In genomic region chr5:159049844-159050318, GRCh38 we compare ENCODE assay signal across 9 cellular contexts. TPM values are rescaled to one million over a fixed set of nuclear protein-coding genes. Genes with fewer than 3 reads are reported as not detected.
DNase-seq lines count a peak whose midpoint lies in the region; ATAC-seq, FAIRE-seq and TF ChIP-seq lines count a peak whose summit lies in the region.
"Had no signal": no experiment of that assay in that cellular context is flagged by ENCODE, and none has a peak within 500 bp of the region (broad histone marks: within the 10 kb centered on the region; RNA-seq: fewer than 3 reads in every experiment).

No MANE protein-coding gene starts in this region.

- intact Hi-C loops in A673 (cut with micrococcal nuclease; ENCODE audit: unreplicated experiment), result loop anchor here (10.0 kb wide), 1 partner anchor 355 kb away; no protein-coding TSS in a partner anchor

- H3K4me3 Mint-ChIP-seq in brain, result peak overlapping the region in 3 of 5 experiments; percentile 53 to 83 (median 72)
- no peak overlapping the region for H3K4me3 Mint-ChIP-seq in effector memory CD8-positive, alpha-beta T cell

- peak overlapping the region in 3 of 5 experiments; percentile 33 to 73 (median 37) for H3K27ac Mint-ChIP-seq in brain
- H3K27ac Mint-ChIP-seq in effector memory CD8-positive, alpha-beta T cell, result no peak overlapping the region

- no TSS peak for BruUV-seq in A673 (replicated peaks; lab: Mats Ljungman, UMichigan)

- H3K4me1 ChIP-seq in A673 (ENCODE audit: insufficient read depth, low read length, poor library complexity, severe bottlenecking), result peaks cover 8% of the 10 kb centered on the region

- H3K36me3 ChIP-seq in A673 (ENCODE audit: insufficient read depth, low read length, poor library complexity, severe bottlenecking), result no peaks in the 10 kb centered on the region

- DNase-seq in A673 (ENCODE audit: low spot score), result peak; percentile 54
- peak; percentile 35 for DNase-seq in mucosa of gallbladder (ENCODE audit: low spot score)
- no peak for DNase-seq in HuH-7.5 (ENCODE audit: low spot score)
- DNase-seq in GM12891 (ENCODE audit: insufficient read length, low spot score), result no peak
- DNase-seq in effector memory CD8-positive, alpha-beta T cell, result no peak

- H3K9me3 ChIP-seq in A673 (ENCODE audit: low read depth, low read length, poor library complexity, severe bottlenecking), result no peaks in the 10 kb centered on the region

- H3K4me3 ChIP-seq in A673 (ENCODE audit: low read depth, low read length, poor library complexity, severe bottlenecking), result no peak overlapping the region

- FAIRE-seq in GM12891 (lab: Jason Lieb, UNC), result no peak
- FAIRE-seq: G401.6 had no signal

- peak; percentile 61 for TF ChIP-seq CTCF in A673 (conservative IDR thresholded peaks at IDR 0.05; ENCODE audit: low read depth, low read length)
- peak; percentile 33 to 53 for TF ChIP-seq CTCF in brain (conservative IDR thresholded peaks at IDR 0.05)

- TF ChIP-seq POLR2A in GM12891 (IDR thresholded peaks at IDR 0.05; ENCODE audit: low read depth, low read length), result no peak

- H3K4me1 Mint-ChIP-seq in brain, result peaks cover 47% of the 10 kb centered on the region
- H3K4me1 Mint-ChIP-seq in effector memory CD8-positive, alpha-beta T cell (ENCODE audit: low read depth in 2 of 2), result peaks cover 0 to 2% of the 10 kb centered on the region in 2 donors

- H3K9me3 Mint-ChIP-seq in brain, result peaks cover 0 to 5% (median 3%) of the 10 kb centered on the region in 5 experiments
- no peaks in the 10 kb centered on the region for H3K9me3 Mint-ChIP-seq in effector memory CD8-positive, alpha-beta T cell

- H3K36me3 Mint-ChIP-seq in brain, result no peaks in the 10 kb centered on the region
- no peaks in the 10 kb centered on the region for H3K36me3 Mint-ChIP-seq in effector memory CD8-positive, alpha-beta T cell (ENCODE audit: insufficient read depth)

- CTCF ChIA-PET in A673 (lab: Charles Lee), result no interaction called here

- H3K27me3 Mint-ChIP-seq in brain, result peaks cover 62% of the 10 kb centered on the region
- H3K27me3 Mint-ChIP-seq in effector memory CD8-positive, alpha-beta T cell, result peaks cover 72 to 82% of the 10 kb centered on the region in 2 donors

- no peak overlapping the region for H3K27ac ChIP-seq in A673 (ENCODE audit: low read depth, low read length, poor library complexity, severe bottlenecking)

- H3K27me3 ChIP-seq in A673 (replicated peaks; ENCODE audit: insufficient read depth, low read depth, low read length, poor library complexity), result no peaks in the 10 kb centered on the region

- POLR2A ChIA-PET in A673 (lab: Charles Lee; ENCODE audit: low non-redundant PET), result no interaction called here

- ATAC-seq in HG02678 (IDR thresholded peaks at IDR 0.05; ENCODE audit: unreplicated experiment) (peak; percentile 3), HG03469 (IDR thresholded peaks at IDR 0.05; ENCODE audit: unreplicated experiment) (no peak)
- ATAC-seq in effector memory CD8-positive, alpha-beta T cell (replicated peaks), result no peak

TF ChIP-seq in GM12891, 5 proteins besides CTCF, POLR2A, EP300 and RAD21:
- no peak for TF ChIP-seq POLR2AphosphoS5 (IDR thresholded peaks at IDR 0.05; ENCODE audit: low read depth, low read length)
- no peak for TF ChIP-seq TAF1 (IDR thresholded peaks at IDR 0.05; ENCODE audit: low read depth, low read length)
- TF ChIP-seq SPI1 (IDR thresholded peaks at IDR 0.05; ENCODE audit: low read depth, low read length), result no peak
- no peak for TF ChIP-seq PAX5 (IDR thresholded peaks at IDR 0.05; ENCODE audit: insufficient read depth, low read length, severe bottlenecking)
- no peak for TF ChIP-seq POU2F2 (IDR thresholded peaks at IDR 0.05; ENCODE audit: low read depth, low read length)

RNA-seq across cellular contexts. Expression of gene EBF1, which starts 49.8 kb away (rescaled TPM):
- total RNA-seq in A673 (2021), result 1.7 and 1.9 TPM in 2 replicates
- 9.7 TPM for polyA plus RNA-seq in brain (ENCODE audit: insufficient read depth, low read depth, low replicate concordance)
- total RNA-seq in mucosa of gallbladder, result 12.9 TPM
- 2.8 TPM for polyA plus RNA-seq in GM12891 (2012; ENCODE audit: low read depth, missing spikeins)

Comparison
In these comparisons a context has a peak if more than half of its experiments do, and no peak if none do; other contexts are left out.
1. DNase-seq: peak in A673 (single experiment) and mucosa of gallbladder (single experiment); none in HuH-7.5 (single experiment), GM12891 (single experiment) and effector memory CD8-positive, alpha-beta T cell (0 of 3).
2. H3K27ac Mint-ChIP-seq: peak in brain (3 of 5); none in effector memory CD8-positive, alpha-beta T cell (0 of 2).
3. H3K4me3 Mint-ChIP-seq: peak in brain (3 of 5); none in effector memory CD8-positive, alpha-beta T cell (0 of 2).